In the genomic region with DNA sequence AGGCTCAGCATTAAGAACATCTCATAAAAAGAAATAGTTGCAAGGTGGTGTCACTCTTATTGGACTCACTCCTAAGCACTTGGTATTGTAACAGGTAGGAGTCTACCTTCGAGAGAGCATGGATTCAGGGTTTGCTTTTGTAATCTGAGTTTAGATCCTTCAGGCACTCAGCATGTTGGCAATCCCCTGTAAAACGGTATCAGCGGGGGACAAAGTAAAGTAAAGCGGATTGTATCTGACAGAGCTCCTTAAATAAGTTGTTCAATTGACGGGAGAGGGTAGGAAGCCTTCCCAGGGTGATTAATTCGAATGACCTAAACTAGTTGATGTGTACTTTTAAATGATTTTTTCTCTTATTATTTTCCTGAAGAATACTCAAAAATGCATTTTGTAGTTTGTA, we compare ENCODE assay signal across 20 cellular contexts.
"Had no signal": no experiment of that assay in that cellular context is flagged by ENCODE, and none has a peak within 500 bp of the region (broad histone marks: within the 10 kb centered on the region; RNA-seq: fewer than 3 reads in every experiment).

No MANE protein-coding gene starts in this region.

- H3K9me3 Mint-ChIP-seq: nephron progenitor cell had no signal

- H3K4me1 ChIP-seq: gastrocnemius medialis, psoas muscle had no signal

- H3K27ac ChIP-seq: coronary artery, gastrocnemius medialis, neutrophil, psoas muscle had no signal

- H3K27ac Mint-ChIP-seq: naive thymus-derived CD4-positive, alpha-beta T cell; nephron progenitor cell had no signal

- H3K4me3 Mint-ChIP-seq: naive thymus-derived CD4-positive, alpha-beta T cell; nephron progenitor cell had no signal

- ATAC-seq: esophagus mucosa; gastrocnemius medialis; left colon; left ventricle myocardium superior; naive thymus-derived CD4-positive, alpha-beta T cell; psoas muscle; sciatic nerve had no signal

- H3K4me3 ChIP-seq: coronary artery, gastrocnemius medialis, lung, psoas muscle had no signal

- H3K4me1 Mint-ChIP-seq: naive thymus-derived CD4-positive, alpha-beta T cell; nephron progenitor cell had no signal

- H3K36me3 ChIP-seq: gastrocnemius medialis, neutrophil had no signal

- H3K36me3 Mint-ChIP-seq: naive thymus-derived CD4-positive, alpha-beta T cell had no signal

- H3K27me3 Mint-ChIP-seq: naive thymus-derived CD4-positive, alpha-beta T cell had no signal

- DNase-seq: effector CD4-positive, alpha-beta T cell; gastrocnemius medialis; glutamatergic neuron; left colon; left ventricle myocardium superior; mesenchymal stem cell; naive thymus-derived CD4-positive, alpha-beta T cell; nephron progenitor cell; psoas muscle; retina; stimulated activated CD4-positive, alpha-beta T cell treated with anti-CD3 and anti-CD28 coated beads, Interleukin-2, amount 100 ng/mL, for 24 hours; stimulated activated naive CD4-positive, alpha-beta T cell treated with Interleukin-2 at 50 U/mL for 16 hours; trophoblast cell had no signal

- H3K27me3 ChIP-seq: gastrocnemius medialis, neutrophil had no signal

- FAIRE-seq: endometrium, urothelium cell line had no signal

- H3K9me3 ChIP-seq: gastrocnemius medialis, neutrophil, psoas muscle had no signal
